Comparison of ENCODE assay signal across 1 cellular context in genomic region chr2:231039821-231040364, GRCh38.
TF ChIP-seq lines count a peak whose summit lies in the region.

No MANE protein-coding gene starts in this region.

TF ChIP-seq in HepG2, 621 proteins besides CTCF, POLR2A, EP300 and RAD21 (continued from another document and continues in another):
- TF ChIP-seq ZNF770 (CRISPR knock-in tag; IDR thresholded peaks at IDR 0.05) (peak; percentile 34; the same call in 1 of the 2 replicates), TRIM24 (CRISPR knock-in tag; IDR thresholded peaks at IDR 0.05) (no peak), MYNN (CRISPR knock-in tag; IDR thresholded peaks at IDR 0.05; ENCODE audit: low read depth) (no peak), LCORL (IDR thresholded peaks at IDR 0.05) (peak; percentile 15; the same call in 1 of the 2 replicates), LCORL (CRISPR knock-in tag; IDR thresholded peaks at IDR 0.05) (peak; percentile 76; the same call in 1 of the 2 replicates), HDAC6 (IDR thresholded peaks at IDR 0.05; ENCODE audit: low read depth, low read length) (no peak), ZNF234 (CRISPR knock-in tag; conservative IDR thresholded peaks at IDR 0.05) (no peak), CENPT (CRISPR knock-in tag; IDR thresholded peaks at IDR 0.05; ENCODE audit: low read depth) (no peak), ZNF563 (CRISPR knock-in tag; IDR thresholded peaks at IDR 0.05) (no peak), ATF5 (CRISPR knock-in tag; IDR thresholded peaks at IDR 0.05; ENCODE audit: low read depth) (no peak), ZKSCAN5 (CRISPR knock-in tag; IDR thresholded peaks at IDR 0.05) (no peak), NR2C2 (CRISPR knock-in tag; IDR thresholded peaks at IDR 0.05; ENCODE audit: borderline replicate concordance) (0 out of 2 replicates have a peak, but pooled peaks have one; percentile 26), FLYWCH1 (CRISPR knock-in tag; IDR thresholded peaks at IDR 0.05) (no peak), AHR (CRISPR knock-in tag; IDR thresholded peaks at IDR 0.05) (no peak), ETS1 (CRISPR knock-in tag; IDR thresholded peaks at IDR 0.05) (no peak), HMG20B (CRISPR knock-in tag; conservative IDR thresholded peaks at IDR 0.05) (no peak), PLRG1 (conservative IDR thresholded peaks at IDR 0.05) (no peak), UBTF (CRISPR knock-in tag; IDR thresholded peaks at IDR 0.05) (no peak; the same call in 1 of the 2 replicates), FOSL1 (CRISPR knock-in tag; IDR thresholded peaks at IDR 0.05; ENCODE audit: borderline replicate concordance) (no peak), ZNF460 (CRISPR knock-in tag; IDR thresholded peaks at IDR 0.05; ENCODE audit: borderline replicate concordance) (peak; percentile 86), JUND (CRISPR knock-in tag; IDR thresholded peaks at IDR 0.05) (no peak), KDM2A (CRISPR knock-in tag; IDR thresholded peaks at IDR 0.05; ENCODE audit: borderline replicate concordance, low read depth) (no peak), GABPA (IDR thresholded peaks at IDR 0.05; ENCODE audit: low read depth, low read length) (no peak), GABPA (CRISPR knock-in tag; IDR thresholded peaks at IDR 0.05; ENCODE audit: low read depth) (0 out of 2 replicates have a peak, but pooled peaks have one; percentile 20), ZNF569 (CRISPR knock-in tag; IDR thresholded peaks at IDR 0.05; ENCODE audit: borderline replicate concordance) (no peak), DBP (CRISPR knock-in tag; IDR thresholded peaks at IDR 0.05; ENCODE audit: not compliant biosample characterization) (no peak), ARNT (IDR thresholded peaks at IDR 0.05) (no peak), ZNF550 (CRISPR knock-in tag; IDR thresholded peaks at IDR 0.05; ENCODE audit: borderline replicate concordance) (no peak), PITX1 (CRISPR knock-in tag; IDR thresholded peaks at IDR 0.05) (peak; percentile 78), ZNF138 (CRISPR knock-in tag; IDR thresholded peaks at IDR 0.05; ENCODE audit: low read depth) (no peak), ZNF788 (CRISPR knock-in tag; IDR thresholded peaks at IDR 0.05; ENCODE audit: borderline replicate concordance) (peak; percentile 34; the same call in 1 of the 2 replicates), IRX3 (CRISPR knock-in tag; IDR thresholded peaks at IDR 0.05; ENCODE audit: borderline replicate concordance, low read depth) (no peak), ZNF749 (CRISPR knock-in tag; IDR thresholded peaks at IDR 0.05; ENCODE audit: borderline replicate concordance) (no peak), ZNF670 (CRISPR knock-in tag; IDR thresholded peaks at IDR 0.05; ENCODE audit: borderline replicate concordance) (no peak), KMT2A (CRISPR knock-in tag; IDR thresholded peaks at IDR 0.05) (no peak), ZNF343 (CRISPR knock-in tag; IDR thresholded peaks at IDR 0.05) (no peak), SAFB2 (CRISPR knock-in tag; IDR thresholded peaks at IDR 0.05; ENCODE audit: borderline replicate concordance, low read depth) (no peak), NR2F1 (CRISPR knock-in tag; IDR thresholded peaks at IDR 0.05) (no peak; a peak in 1 of 4 replicates), GFI1 (CRISPR knock-in tag; IDR thresholded peaks at IDR 0.05; ENCODE audit: borderline replicate concordance) (peak; percentile 78), ZNF546 (CRISPR knock-in tag; conservative IDR thresholded peaks at IDR 0.05) (no peak), REXO4 (CRISPR knock-in tag; IDR thresholded peaks at IDR 0.05; ENCODE audit: borderline replicate concordance) (no peak), ZBTB44 (CRISPR knock-in tag; IDR thresholded peaks at IDR 0.05) (no peak), NFE2L1 (CRISPR knock-in tag; IDR thresholded peaks at IDR 0.05; ENCODE audit: borderline replicate concordance) (no peak), FOXO1 (CRISPR knock-in tag; IDR thresholded peaks at IDR 0.05) (no peak), ATF2 (CRISPR knock-in tag; IDR thresholded peaks at IDR 0.05) (0 out of 2 replicates have a peak, but pooled peaks have one; percentile 12), ZNF577 (CRISPR knock-in tag; IDR thresholded peaks at IDR 0.05; ENCODE audit: borderline replicate concordance, low read depth) (no peak), ZNF207 (IDR thresholded peaks at IDR 0.05; ENCODE audit: borderline replicate concordance) (no peak), KDM3A (CRISPR knock-in tag; IDR thresholded peaks at IDR 0.05; ENCODE audit: low read depth) (no peak), ZNF644 (CRISPR knock-in tag; IDR thresholded peaks at IDR 0.05; ENCODE audit: low read depth) (no peak), ZBTB8A (CRISPR knock-in tag; IDR thresholded peaks at IDR 0.05; ENCODE audit: borderline replicate concordance, low read depth) (no peak), ZNF747 (CRISPR knock-in tag; IDR thresholded peaks at IDR 0.05; ENCODE audit: borderline replicate concordance) (no peak), ZNF777 (CRISPR knock-in tag; IDR thresholded peaks at IDR 0.05) (no peak), TFDP2 (CRISPR knock-in tag; IDR thresholded peaks at IDR 0.05) (0 out of 2 replicates have a peak, but pooled peaks have one; percentile 23), FOXP4 (CRISPR knock-in tag; IDR thresholded peaks at IDR 0.05) (peak; percentile 39; the same call in 1 of the 2 replicates), HNRNPL (IDR thresholded peaks at IDR 0.05; ENCODE audit: low read depth, low read length) (no peak), ZNF547 (CRISPR knock-in tag; IDR thresholded peaks at IDR 0.05) (no peak), ZNF260 (CRISPR knock-in tag; IDR thresholded peaks at IDR 0.05; ENCODE audit: borderline replicate concordance, low read depth) (no peak), SOX13 (IDR thresholded peaks at IDR 0.05) (no peak), SOX13 (CRISPR knock-in tag; conservative IDR thresholded peaks at IDR 0.05 in 1 of 2, IDR thresholded peaks at IDR 0.05 in 1 of 2) (no peak; a peak in 1 of 4 replicates), ZNF12 (CRISPR knock-in tag; IDR thresholded peaks at IDR 0.05) (no peak), PHF5A (CRISPR knock-in tag; IDR thresholded peaks at IDR 0.05; ENCODE audit: low read depth, unreplicated experiment) (no peak), NR0B2 (CRISPR knock-in tag; IDR thresholded peaks at IDR 0.05) (no peak), ZFP90 (CRISPR knock-in tag; IDR thresholded peaks at IDR 0.05; ENCODE audit: borderline replicate concordance) (no peak)
